Comparison of ENCODE assay signal across 8 cellular contexts in genomic region chr1:224211262-224211962, GRCh38. TPM values are rescaled to one million over a fixed set of nuclear protein-coding genes. Genes with fewer than 3 reads are reported as not detected.
DNase-seq lines count a peak whose midpoint lies in the region; ATAC-seq and TF ChIP-seq lines count a peak whose summit lies in the region.

No MANE protein-coding gene starts in this region.

- H3K9me3 ChIP-seq in adrenal gland (replicated peaks in 1 of 3) (no peaks in the 10 kb centered on the region), liver (ENCODE audit: control insufficient read depth in 4 of 4, low read length in 3 of 4) (no peaks in the 10 kb centered on the region), left lung (no peaks in the 10 kb centered on the region)

- CTCF ChIA-PET in HEK293T (lab: Yijun Ruan, JAX): no interaction called here

- TF ChIP-seq CTCF in adrenal gland (IDR thresholded peaks at IDR 0.05): no peak
- TF ChIP-seq CTCF in liver (IDR thresholded peaks at IDR 0.05; ENCODE audit: low read depth, low read length, missing input control): no peak
- TF ChIP-seq CTCF in left lung (IDR thresholded peaks at IDR 0.05): no peak

- no peak for ATAC-seq in left lung
- ATAC-seq in HG02852 (IDR thresholded peaks at IDR 0.05; ENCODE audit: unreplicated experiment): no peak

- H3K4me1 ChIP-seq in adrenal gland (replicated peaks in 1 of 2) (no peaks in the 10 kb centered on the region), liver (ENCODE audit: control insufficient read depth in 4 of 4, insufficient read depth in 4 of 4, low read length in 3 of 4) (peaks cover 2 to 20% (median 18%) of the 10 kb centered on the region in 4 donors), left lung (peaks cover 7 to 9% of the 10 kb centered on the region in 2 donors)

- no peak overlapping the region for H3K9ac ChIP-seq in liver (ENCODE audit: low read depth in 1 of 2, low read length in 2 of 2)

- H3K27me3 ChIP-seq in adrenal gland (no peaks in the 10 kb centered on the region), liver (ENCODE audit: control insufficient read depth in 4 of 4, insufficient read depth in 4 of 4, low read length in 3 of 4) (no peaks in the 10 kb centered on the region), left lung (no peaks in the 10 kb centered on the region)

- no peak for TF ChIP-seq POLR2A in adrenal gland (IDR thresholded peaks at IDR 0.05)

- H3K4me3 ChIP-seq in adrenal gland (no peak overlapping the region), liver (ENCODE audit: low read depth in 1 of 3, low read length in 3 of 3) (no peak overlapping the region), left lung (no peak overlapping the region)

- 51 to 63% (median 61%) methylated on average over 4 of the region's 4 CpGs for WGBS in adrenal gland, 4 donors
- WGBS in liver: 30% methylated on average over 4 of the region's 4 CpGs

- no peaks in the 10 kb centered on the region for H3K36me3 ChIP-seq in adrenal gland (replicated peaks in 1 of 2)
- H3K36me3 ChIP-seq in liver (ENCODE audit: control insufficient read depth in 4 of 4, insufficient read depth in 3 of 4, low read depth in 1 of 4, low read length in 3 of 4): no peaks in the 10 kb centered on the region
- H3K36me3 ChIP-seq in left lung: no peaks in the 10 kb centered on the region

- POLR2A ChIA-PET in HEK293T (lab: Yijun Ruan, JAX): no interaction called here

- H3K27ac ChIP-seq in adrenal gland: no peak overlapping the region
- H3K27ac ChIP-seq in liver (ENCODE audit: low read depth in 1 of 2, low read length in 2 of 2): peak overlapping the region in 1 of 2 donors; percentile 37
- no peak overlapping the region for H3K27ac ChIP-seq in left lung

- TF ChIP-seq RAD21 in liver (IDR thresholded peaks at IDR 0.05): no peak

- intact Hi-C loops in adrenal gland (cut with DNase I) (no loop called here), left lung (cut with DNase I) (no loop called here)

- peak; percentile 71 for DNase-seq in DMS53 treated with DMSO at 0.1 percent for 48 hours (lab: John Stamatoyannopoulos, UW; ENCODE audit: unreplicated experiment)
- peak; percentile 70 for DNase-seq in NCI-H146 (lab: John Stamatoyannopoulos, UW)
- DNase-seq in adrenal gland: peak in 4 of 7 donors; percentile 28 to 40 (median 34)
- no peak for DNase-seq in left lung
- no peak for DNase-seq in NCI-H2107 (lab: John Stamatoyannopoulos, UW)
- DNase-seq in HEK293T (ENCODE audit: extremely low spot score): no peak

TF ChIP-seq in liver, 16 proteins besides CTCF, POLR2A, EP300 and RAD21:
- peak in 1 of 2 donors; percentile 27 for TF ChIP-seq RXRA (IDR thresholded peaks at IDR 0.05)
- no peak for TF ChIP-seq ATF3 (IDR thresholded peaks at IDR 0.05)
- TF ChIP-seq SP1 (IDR thresholded peaks at IDR 0.05): no peak
- no peak for TF ChIP-seq HNF4G (IDR thresholded peaks at IDR 0.05)
- TF ChIP-seq NR2F2 (IDR thresholded peaks at IDR 0.05): no peak
- no peak for TF ChIP-seq EGR1 (IDR thresholded peaks at IDR 0.05; ENCODE audit: low read depth in 2 of 2)
- TF ChIP-seq JUND (IDR thresholded peaks at IDR 0.05): no peak
- no peak for TF ChIP-seq GABPA (IDR thresholded peaks at IDR 0.05 in 1 of 2, conservative IDR thresholded peaks at IDR 0.05 in 1 of 2)
- peak; percentile 33 to 34 for TF ChIP-seq HNF4A (conservative IDR thresholded peaks at IDR 0.05)
- TF ChIP-seq MAX (IDR thresholded peaks at IDR 0.05): no peak
- TF ChIP-seq REST (IDR thresholded peaks at IDR 0.05): no peak
- TF ChIP-seq FOXA1 (IDR thresholded peaks at IDR 0.05): no peak

TF ChIP-seq in HEK293T, 16 proteins besides CTCF, POLR2A, EP300 and RAD21:
- no peak for TF ChIP-seq L3MBTL2 (conservative IDR thresholded peaks at IDR 0.05)
- no peak for TF ChIP-seq TARDBP (IDR thresholded peaks at IDR 0.05)
- no peak for TF ChIP-seq SP1 (IDR thresholded peaks at IDR 0.05)
- TF ChIP-seq FOXK2 (IDR thresholded peaks at IDR 0.05): no peak
- no peak for TF ChIP-seq BHLHE40 (IDR thresholded peaks at IDR 0.05; ENCODE audit: borderline replicate concordance)
- no peak for TF ChIP-seq ARNT (IDR thresholded peaks at IDR 0.05)
- TF ChIP-seq FOXM1 (IDR thresholded peaks at IDR 0.05; ENCODE audit: borderline replicate concordance): no peak
- no peak for TF ChIP-seq SUZ12 (IDR thresholded peaks at IDR 0.05)
- no peak for TF ChIP-seq ZNF384 (IDR thresholded peaks at IDR 0.05)
- no peak for TF ChIP-seq HDGF (IDR thresholded peaks at IDR 0.05; ENCODE audit: borderline replicate concordance)
- TF ChIP-seq LEF1 (IDR thresholded peaks at IDR 0.05; ENCODE audit: borderline replicate concordance): no peak
- TF ChIP-seq CTBP1 (IDR thresholded peaks at IDR 0.05; ENCODE audit: borderline replicate concordance): no peak
- TF ChIP-seq FOXA1 (IDR thresholded peaks at IDR 0.05): no peak
- no peak for TF ChIP-seq PKNOX1 (IDR thresholded peaks at IDR 0.05)
TF ChIP-seq in HEK293T: peak in this region for 0.

RNA-seq across cellular contexts. Expression of gene DEGS1, which starts 28.4 kb away (rescaled TPM):
- 10 to 100 TPM; 31.4 to 77.4 (median 51.2) TPM for total RNA-seq in adrenal gland
- polyA plus RNA-seq in adrenal gland: 10 to 100 TPM; 24.5 to 73.8 (median 33.3) TPM
- total RNA-seq in liver: 10 to 100 TPM; 22.7 to 26.7 TPM
- polyA plus RNA-seq in liver: 10 to 100 TPM; 21.7 to 22.6 TPM
- total RNA-seq in left lung: 10 to 100 TPM; 84.6 to 92.2 TPM

Comparison
In these comparisons a context has a peak if more than half of its experiments do, and no peak if none do; other contexts are left out.
1. DNase-seq: peak in DMS53 treated with DMSO at 0.1 percent for 48 hours (single experiment), NCI-H146 (single experiment) and adrenal gland (4 of 7); none in left lung (0 of 2), NCI-H2107 (single experiment) and HEK293T (single experiment).